ENCODE assay signal across 14 cellular contexts in genomic region chr1:9338354-9339250, GRCh38. TPM values are rescaled to one million over a fixed set of nuclear protein-coding genes. Genes with fewer than 3 reads are reported as not detected.
A peak's percentile ranks its signal among the peaks of the same experiment; 100 is the strongest.
DNase-seq lines count a peak whose midpoint lies in the region; ATAC-seq and TF ChIP-seq lines count a peak whose summit lies in the region.
"Had no signal": no experiment of that assay in that cellular context is flagged by ENCODE, and none has a peak within 500 bp of the region (broad histone marks: within the 10 kb centered on the region; RNA-seq: fewer than 3 reads in every experiment).

No MANE protein-coding gene starts in this region.

- intact Hi-C loops in prostate gland (cut with DNase I) (no loop called here), Caco-2 (cut with micrococcal nuclease; ENCODE audit: unreplicated experiment) (no loop called here)

- H3K4me3 ChIP-seq in BLaER1, result no peak overlapping the region
- no peak overlapping the region for H3K4me3 ChIP-seq in brain microvascular endothelial cell (ENCODE audit: low read depth, low read length)
- H3K4me3 ChIP-seq in right atrium auricular region, result no peak overlapping the region
- no peak overlapping the region for H3K4me3 ChIP-seq in prostate gland
- H3K4me3 ChIP-seq in Caco-2 (ENCODE audit: low read depth, low read length), result no peak overlapping the region
- H3K4me3 ChIP-seq: SK-N-MC had no signal

- no peaks in the 10 kb centered on the region for H3K36me3 Mint-ChIP-seq in Caco-2 (ENCODE audit: insufficient read depth, unreplicated experiment)

- no peak overlapping the region for H3K27ac Mint-ChIP-seq in Caco-2 (ENCODE audit: unreplicated experiment)

- H3K4me1 ChIP-seq in BLaER1 (peaks cover 30% of the 10 kb centered on the region), right atrium auricular region (peaks cover 0 to 44% of the 10 kb centered on the region in 2 donors), prostate gland (replicated peaks) (peaks cover 6% of the 10 kb centered on the region), Caco-2 (no peaks in the 10 kb centered on the region)

- TF ChIP-seq CTCF in brain microvascular endothelial cell (IDR thresholded peaks at IDR 0.05; ENCODE audit: low read depth, low read length, missing control alignments) (no peak), right atrium auricular region (IDR thresholded peaks at IDR 0.05) (no peak), prostate gland (IDR thresholded peaks at IDR 0.05) (no peak), Caco-2 (IDR thresholded peaks at IDR 0.05; ENCODE audit: insufficient read depth in 1 of 2, low read depth in 1 of 2, low read length in 1 of 2, severe bottlenecking in 1 of 2, unreplicated experiment in 1 of 2) (no peak)

- no peak for ATAC-seq in GM21786 (IDR thresholded peaks at IDR 0.05; ENCODE audit: unreplicated experiment)
- ATAC-seq in HG02938 (IDR thresholded peaks at IDR 0.05; ENCODE audit: unreplicated experiment), result no peak

- H3K4me2 ChIP-seq in BLaER1, result no peak overlapping the region

- H3K36me3 ChIP-seq in BLaER1 (no peaks in the 10 kb centered on the region), brain microvascular endothelial cell (replicated peaks) (peaks cover 3% of the 10 kb centered on the region), right atrium auricular region (no peaks in the 10 kb centered on the region), prostate gland (no peaks in the 10 kb centered on the region), Caco-2 (ENCODE audit: control insufficient read depth, insufficient read depth, low read length) (no peaks in the 10 kb centered on the region)

- BruUV-seq in Caco-2 (replicated peaks; lab: Mats Ljungman, UMichigan), result no TSS peak

- H3K9me3 ChIP-seq in BLaER1 (peaks cover 6% of the 10 kb centered on the region), right atrium auricular region (peaks cover 0 to 5% of the 10 kb centered on the region in 2 donors), prostate gland (no peaks in the 10 kb centered on the region), Caco-2 (no peaks in the 10 kb centered on the region)

- POLR2A ChIA-PET in Caco-2 (lab: Charles Lee), result no interaction called here

- H3K9me3 Mint-ChIP-seq in Caco-2 (ENCODE audit: unreplicated experiment), result no peaks in the 10 kb centered on the region

- H3K9ac ChIP-seq in BLaER1, result no peak overlapping the region

- peaks cover 47% of the 10 kb centered on the region for H4K20me1 ChIP-seq in BLaER1

- H3K4me3 Mint-ChIP-seq in Caco-2 (ENCODE audit: unreplicated experiment), result no peak overlapping the region
- H3K4me3 Mint-ChIP-seq: H9 had no signal

- peak overlapping the region; percentile 38; the same call in 1 of the 2 replicates for H3K27ac ChIP-seq in BLaER1
- no peak overlapping the region for H3K27ac ChIP-seq in brain microvascular endothelial cell
- peak overlapping the region; percentile 27 to 33 for H3K27ac ChIP-seq in right atrium auricular region
- peak overlapping the region; percentile 12 to 33 for H3K27ac ChIP-seq in prostate gland
- H3K27ac ChIP-seq: SK-N-MC had no signal

- CTCF ChIA-PET in Caco-2 (lab: Charles Lee), result no interaction called here

- no peaks in the 10 kb centered on the region for H3K27me3 ChIP-seq in BLaER1
- no peaks in the 10 kb centered on the region for H3K27me3 ChIP-seq in brain microvascular endothelial cell (replicated peaks)
- H3K27me3 ChIP-seq in right atrium auricular region, result no peaks in the 10 kb centered on the region
- no peaks in the 10 kb centered on the region for H3K27me3 ChIP-seq in prostate gland (replicated peaks; ENCODE audit: insufficient read depth)
- no peaks in the 10 kb centered on the region for H3K27me3 ChIP-seq in Caco-2 (replicated peaks; ENCODE audit: control insufficient read depth, insufficient read depth, low read length)

- H3K4me1 Mint-ChIP-seq in Caco-2 (ENCODE audit: low read depth, unreplicated experiment), result no peaks in the 10 kb centered on the region

- WGBS in prostate gland, result 61% methylated on average over 25 of the region's 26 CpGs

- DNase-seq in brain microvascular endothelial cell, result peak; percentile 33
- DNase-seq in right atrium auricular region (ENCODE audit: low spot score), result no peak
- DNase-seq in prostate gland (ENCODE audit: low spot score), result peak; percentile 39
- no peak for DNase-seq in Caco-2
- DNase-seq in SW480 (ENCODE audit: low spot score), result no peak
- DNase-seq: activated CD4-positive, alpha-beta T cell treated with anti-CD3 and anti-CD28 coated beads for 48 hours; effector CD4-positive, alpha-beta T cell; H9; NCI-H526 treated with DMSO at 0.1 percent for 48 hours; occipital lobe had no signal

- no peak for TF ChIP-seq POLR2A in prostate gland (IDR thresholded peaks at IDR 0.05)

- in situ Hi-C loops in brain microvascular endothelial cell (cut with HindIII; ENCODE audit: low pct_ligation_motif_present, low sequenced_read_pairs), result no loop called here

- no peaks in the 10 kb centered on the region for H3K27me3 Mint-ChIP-seq in Caco-2 (ENCODE audit: insufficient read depth, unreplicated experiment)

RNA-seq across cellular contexts. Expression of gene SPSB1, which starts 45.9 kb away (rescaled TPM):
- total RNA-seq in right atrium auricular region (10 to 100 TPM; 20.1 to 20.8 TPM), prostate gland (10 to 100 TPM; 29.0 to 57.1 TPM), Caco-2 (2022) (12.8 and 18.2 TPM in 2 replicates)

Comparison
In these comparisons a context has a peak if more than half of its experiments do, and no peak if none do; other contexts are left out.
1. DNase-seq: peak in brain microvascular endothelial cell (single experiment) and prostate gland (single experiment); none in right atrium auricular region (single experiment), Caco-2 (0 of 2) and SW480 (single experiment).